15 cellular contexts compared by ENCODE assay signal in the genomic region with DNA sequence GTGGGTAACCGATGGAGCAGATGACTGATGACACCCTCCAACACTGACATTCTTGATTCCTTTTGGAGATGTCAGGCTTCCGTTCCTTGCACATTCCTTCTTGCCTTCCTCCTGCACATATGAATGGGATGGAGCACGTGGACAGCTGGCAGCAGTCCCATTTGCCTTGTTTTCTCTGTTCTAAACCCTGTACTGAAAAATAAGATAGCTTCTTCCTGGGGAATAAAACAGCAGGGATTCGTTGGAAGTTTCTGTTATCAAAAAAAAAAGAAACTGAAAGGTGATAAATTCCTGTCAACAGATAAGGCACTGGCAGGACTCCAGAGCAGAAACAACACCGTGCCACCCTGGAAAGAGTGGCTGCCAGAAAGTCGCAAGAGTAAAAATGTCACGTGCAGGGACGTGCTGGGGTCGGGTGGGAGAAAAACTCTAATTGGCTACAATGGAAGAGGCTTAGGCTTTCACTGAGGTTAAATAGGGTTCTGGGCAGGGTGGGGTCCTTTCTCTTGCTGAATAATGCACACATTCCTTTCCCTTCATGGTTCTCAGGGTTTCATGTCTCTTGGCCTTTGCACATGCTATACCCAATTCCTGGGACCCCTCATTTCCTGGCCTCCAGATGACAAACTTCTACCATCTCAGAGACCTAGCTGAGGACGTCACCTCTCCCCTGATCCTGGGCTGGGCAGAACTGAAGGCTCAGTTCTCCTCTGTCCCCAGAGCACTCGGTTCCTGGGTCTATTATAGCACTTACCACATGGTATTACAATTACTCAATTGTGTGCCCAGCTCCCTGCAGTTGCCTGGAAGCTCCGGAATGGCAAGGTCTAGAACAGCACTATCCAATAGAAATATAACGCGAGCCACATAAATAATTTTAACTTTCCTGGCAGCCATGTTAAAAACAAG. TPM values are rescaled to one million over a fixed set of nuclear protein-coding genes. Genes with fewer than 3 reads are reported as not detected.
DNase-seq lines count a peak whose midpoint lies in the region; ATAC-seq, FAIRE-seq and TF ChIP-seq lines count a peak whose summit lies in the region.
"Had no signal": no experiment of that assay in that cellular context is flagged by ENCODE, and none has a peak within 500 bp of the region (broad histone marks: within the 10 kb centered on the region; RNA-seq: fewer than 3 reads in every experiment).

No MANE protein-coding gene starts in this region.

- H3K4me3 Mint-ChIP-seq in GM23338 = no peak overlapping the region
- H3K4me3 Mint-ChIP-seq in T-helper 2 cell treated with Interferon-gamma antibody and Interleukin-4, amounts not matched to agents 5 μg/mL and 100 μg/mL, for 36 hours = no peak overlapping the region
- H3K4me3 Mint-ChIP-seq: activated CD8-positive, alpha-beta memory T cell treated with anti-CD3 and anti-CD28 coated beads, Interleukin-2, amount 10 ng/mL, durations not matched to agents 7 days and 5 days had no signal

- 37 to 44% (median 40%) methylated on average over 14 of the region's 14 CpGs for WGBS in adrenal gland, 4 donors

- TF ChIP-seq CTCF in GM23338 (conservative IDR thresholded peaks at IDR 0.05; ENCODE audit: low read depth in 2 of 2) (no peak), adrenal gland (IDR thresholded peaks at IDR 0.05) (no peak), left ventricle myocardium inferior (IDR thresholded peaks at IDR 0.05; ENCODE audit: borderline replicate concordance) (no peak)

- no peaks in the 10 kb centered on the region for H3K9me2 ChIP-seq in GM23338 (ENCODE audit: insufficient read depth)

- DNase-seq in GM23338 (ENCODE audit: low spot score) (no peak), adrenal gland (peak in 4 of 7 donors; percentile 41 to 61 (median 49)), left ventricle myocardium inferior (peak; percentile 56), pons (ENCODE audit: low spot score) (peak; percentile 89), DMS114 treated with DMSO at 0.1 percent for 48 hours (lab: John Stamatoyannopoulos, UW; ENCODE audit: unreplicated experiment) (no peak), H54 (ENCODE audit: insufficient read length, low spot score) (no peak)
- DNase-seq in T-helper 2 cell treated with Interferon-gamma antibody and Interleukin-4, amounts not matched to agents 5 μg/mL and 100 μg/mL, for 36 hours (ENCODE audit: low spot score) = no peak
- DNase-seq: activated CD8-positive, alpha-beta memory T cell treated with anti-CD3 and anti-CD28 coated beads, Interleukin-2, amount 10 ng/mL, durations not matched to agents 7 days and 5 days; amniotic stem cell; GOT3; NCI-H446 treated with DMSO at 0.1 percent for 48 hours; stimulated activated CD4-positive, alpha-beta T cell treated with anti-CD3 and anti-CD28 coated beads, Interleukin-15, amount 100 ng/mL, for 24 hours had no signal

- ATAC-seq in GM23338 = peak; percentile 23; the same call in 2 of the 3 replicates
- no peak for ATAC-seq in GM19395 (IDR thresholded peaks at IDR 0.05; ENCODE audit: unreplicated experiment)
- ATAC-seq: activated CD8-positive, alpha-beta memory T cell treated with anti-CD3 and anti-CD28 coated beads, Interleukin-2, amount 10 ng/mL, durations not matched to agents 7 days and 5 days had no signal

- H3K36me3 ChIP-seq in GM23338 (ENCODE audit: insufficient read depth) (no peaks in the 10 kb centered on the region), adrenal gland (replicated peaks in 1 of 2) (no peaks in the 10 kb centered on the region), left ventricle myocardium inferior (no peaks in the 10 kb centered on the region)

- H3K9me3 Mint-ChIP-seq in GM23338 = no peaks in the 10 kb centered on the region
- no peaks in the 10 kb centered on the region for H3K9me3 Mint-ChIP-seq in T-helper 2 cell treated with Interferon-gamma antibody and Interleukin-4, amounts not matched to agents 5 μg/mL and 100 μg/mL, for 36 hours

- peak overlapping the region; percentile 1; the same call in 1 of the 2 replicates for H3K27ac Mint-ChIP-seq in GM23338
- no peak overlapping the region for H3K27ac Mint-ChIP-seq in T-helper 2 cell treated with Interferon-gamma antibody and Interleukin-4, amounts not matched to agents 5 μg/mL and 100 μg/mL, for 36 hours
- H3K27ac Mint-ChIP-seq: activated CD8-positive, alpha-beta memory T cell treated with anti-CD3 and anti-CD28 coated beads, Interleukin-2, amount 10 ng/mL, durations not matched to agents 7 days and 5 days had no signal

- intact Hi-C loops in adrenal gland (cut with DNase I) = loop anchor here in 1 of 2 donors (10.0 kb wide), 1 partner anchor 59 kb away; no protein-coding TSS in a partner anchor
- intact Hi-C loops in left ventricle myocardium inferior (cut with micrococcal nuclease) = loop anchor here (10.0 kb wide), 1 partner anchor 721 kb away; no protein-coding TSS in a partner anchor

- H3K4me3 ChIP-seq in GM23338 (no peak overlapping the region), adrenal gland (no peak overlapping the region), left ventricle myocardium inferior (no peak overlapping the region)

- FAIRE-seq in H54 (lab: Jason Lieb, UNC) = no peak

- no peaks in the 10 kb centered on the region for H4K20me1 ChIP-seq in GM23338 (replicated peaks; ENCODE audit: insufficient read depth)

- H3K9me3 ChIP-seq in adrenal gland (replicated peaks in 1 of 3) = no peaks in the 10 kb centered on the region
- H3K9me3 ChIP-seq in left ventricle myocardium inferior (replicated peaks) = no peaks in the 10 kb centered on the region

- H3K27me3 Mint-ChIP-seq in GM23338 (ENCODE audit: insufficient read depth, low read depth, poor library complexity) = peaks cover 2% of the 10 kb centered on the region
- H3K27me3 Mint-ChIP-seq in T-helper 2 cell treated with Interferon-gamma antibody and Interleukin-4, amounts not matched to agents 5 μg/mL and 100 μg/mL, for 36 hours (ENCODE audit: low read depth) = peaks cover 39% of the 10 kb centered on the region

- no peak overlapping the region for H3K4me2 ChIP-seq in GM23338

- H3K27ac ChIP-seq in GM23338 (ENCODE audit: low read depth) (0 out of 2 replicates have a peak overlapping the region, but pooled peaks have one; percentile 21), adrenal gland (peak overlapping the region in 2 of 5 donors; percentile 8 to 26), left ventricle myocardium inferior (replicated peaks) (peak overlapping the region; percentile 98)
- H3K27ac ChIP-seq: C4-2B, RWPE1 had no signal

- H3K4me1 ChIP-seq in GM23338 (ENCODE audit: insufficient read depth) = peaks cover 35% of the 10 kb centered on the region
- peaks cover 0 to 26% of the 10 kb centered on the region in 2 donors for H3K4me1 ChIP-seq in adrenal gland (replicated peaks in 1 of 2)
- peaks cover 85% of the 10 kb centered on the region for H3K4me1 ChIP-seq in left ventricle myocardium inferior

- H3K36me3 Mint-ChIP-seq in GM23338 (ENCODE audit: low read depth) = peaks cover 2% of the 10 kb centered on the region; the same call in 2 of the 3 replicates
- no peaks in the 10 kb centered on the region for H3K36me3 Mint-ChIP-seq in T-helper 2 cell treated with Interferon-gamma antibody and Interleukin-4, amounts not matched to agents 5 μg/mL and 100 μg/mL, for 36 hours (ENCODE audit: low read depth)
- H3K36me3 Mint-ChIP-seq: activated CD8-positive, alpha-beta memory T cell treated with anti-CD3 and anti-CD28 coated beads, Interleukin-2, amount 10 ng/mL, durations not matched to agents 7 days and 5 days had no signal

- H3K4me1 Mint-ChIP-seq in GM23338 = peaks cover 39% of the 10 kb centered on the region
- H3K4me1 Mint-ChIP-seq in T-helper 2 cell treated with Interferon-gamma antibody and Interleukin-4, amounts not matched to agents 5 μg/mL and 100 μg/mL, for 36 hours (ENCODE audit: low read depth) = peaks cover 2% of the 10 kb centered on the region
- H3K4me1 Mint-ChIP-seq: activated CD8-positive, alpha-beta memory T cell treated with anti-CD3 and anti-CD28 coated beads, Interleukin-2, amount 10 ng/mL, durations not matched to agents 7 days and 5 days had no signal

- H2AFZ ChIP-seq in GM23338 = no peak overlapping the region

- H3K27me3 ChIP-seq in GM23338 (ENCODE audit: insufficient read depth) (no peaks in the 10 kb centered on the region), adrenal gland (no peaks in the 10 kb centered on the region), left ventricle myocardium inferior (ENCODE audit: low read depth) (no peaks in the 10 kb centered on the region)

- TF ChIP-seq POLR2A in adrenal gland (IDR thresholded peaks at IDR 0.05) = no peak
- TF ChIP-seq POLR2A in H54 (IDR thresholded peaks at IDR 0.05; ENCODE audit: low read depth, low read length) = no peak

- H3F3A ChIP-seq in GM23338 (replicated peaks; ENCODE audit: low read depth) = no peaks in the 10 kb centered on the region; the same call in 1 of the 2 replicates

- peaks cover 30% of the 10 kb centered on the region for H3K79me2 ChIP-seq in GM23338 (replicated peaks; ENCODE audit: insufficient read depth)

TF ChIP-seq in GM23338, 12 proteins besides CTCF, POLR2A, EP300 and RAD21 (continues in another document):
- TF ChIP-seq ZNF331 (CRISPR knock-in tag; IDR thresholded peaks at IDR 0.05; ENCODE audit: low read depth) (no peak), CREB1 (CRISPR knock-in tag; IDR thresholded peaks at IDR 0.05; ENCODE audit: low read depth) (no peak)

RNA-seq across cellular contexts. Expression of a gene that starts 7.0 kb away (rescaled TPM):
- total RNA-seq in GM23338 (2014; rRNA removed; shearing (Covaris generic)) = 15.4 and 16.9 TPM in 2 replicates
- polyA plus RNA-seq in GM23338 (2016; fragmentation: Nextera tagmentation; extraction: Ambion mirVana) (4.7 and 5.4 TPM in 2 replicates), adrenal gland (1 to 10 TPM; 2.4 to 4.6 (median 3.0) TPM)
- total RNA-seq in adrenal gland (10 to 100 TPM in 5 of 8 donors, 1 to 10 TPM in 3; 5.8 to 15.1 (median 10.4) TPM), left ventricle myocardium inferior (42.1 TPM)
- total RNA-seq: activated CD8-positive, alpha-beta memory T cell treated with anti-CD3 and anti-CD28 coated beads, Interleukin-2, amount 10 ng/mL, durations not matched to agents 7 days and 5 days had no signal

Comparison
In these comparisons a context has a peak if more than half of its experiments do, and no peak if none do; other contexts are left out.
1. DNase-seq: peak in adrenal gland (4 of 7), left ventricle myocardium inferior (single experiment) and pons (single experiment); none in GM23338 (single experiment), DMS114 treated with DMSO at 0.1 percent for 48 hours (single experiment), T-helper 2 cell treated with Interferon-gamma antibody and Interleukin-4, amounts not matched to agents 5 μg/mL and 100 μg/mL, for 36 hours (single experiment) and H54 (single experiment).